Comparison of ENCODE assay signal across 10 cellular contexts in the genomic region with DNA sequence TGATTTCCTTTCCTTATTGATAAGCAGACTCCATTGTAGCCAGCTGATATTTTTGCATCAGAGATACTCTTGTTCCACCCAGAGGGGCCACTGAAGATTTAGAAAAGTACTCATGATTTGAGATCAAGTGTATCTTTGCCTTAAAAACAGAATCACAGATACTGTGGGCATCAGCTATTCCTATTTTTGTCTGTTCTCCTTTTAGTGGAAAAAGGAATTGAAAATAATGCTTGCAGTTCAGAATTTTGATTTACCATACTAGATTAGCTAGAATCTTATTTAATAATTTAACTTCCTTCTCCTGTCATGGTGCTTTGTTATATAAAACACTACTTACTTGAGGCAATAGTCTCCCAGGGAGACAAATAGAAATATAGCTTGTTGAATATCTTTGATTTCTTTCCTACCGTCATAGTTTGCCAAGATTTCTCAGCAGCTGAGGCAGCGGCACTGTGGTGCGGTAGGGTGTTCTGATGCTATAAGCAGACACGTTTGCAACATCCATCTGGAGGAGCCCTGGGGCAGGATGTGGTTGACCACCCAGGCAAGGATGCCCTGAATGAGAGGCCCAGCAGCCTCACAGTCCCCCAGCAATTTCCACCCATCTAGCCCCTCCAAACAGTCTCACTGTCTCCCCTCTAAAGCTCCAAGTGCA. TPM values are rescaled to one million over a fixed set of nuclear protein-coding genes. Genes with fewer than 3 reads are reported as not detected.
A peak's percentile ranks its signal among the peaks of the same experiment; 100 is the strongest.
DNase-seq lines count a peak whose midpoint lies in the region; ATAC-seq and TF ChIP-seq lines count a peak whose summit lies in the region.
"Had no signal": no experiment of that assay in that cellular context is flagged by ENCODE, and none has a peak within 500 bp of the region (broad histone marks: within the 10 kb centered on the region; RNA-seq: fewer than 3 reads in every experiment).

No MANE protein-coding gene starts in this region.

- H3K4me3 Mint-ChIP-seq in glutamatergic neuron (ENCODE audit: unreplicated experiment): no peak overlapping the region
- H3K4me3 Mint-ChIP-seq: WTC11 had no signal

- ATAC-seq in GM18909 (IDR thresholded peaks at IDR 0.05; ENCODE audit: poor library complexity, unreplicated experiment): peak; percentile 68
- ATAC-seq in HG03469 (IDR thresholded peaks at IDR 0.05; ENCODE audit: unreplicated experiment): peak; percentile 58
- ATAC-seq in HG02852 (IDR thresholded peaks at IDR 0.05; ENCODE audit: unreplicated experiment): no peak
- ATAC-seq in HG03442 (IDR thresholded peaks at IDR 0.05; ENCODE audit: unreplicated experiment): no peak
- ATAC-seq: WTC11 had no signal

- no peak for TF ChIP-seq CTCF in glutamatergic neuron (IDR thresholded peaks at IDR 0.05; ENCODE audit: partially characterized antibody, unreplicated experiment)

- H3K27ac ChIP-seq in angular gyrus (ENCODE audit: low read depth, low read length): peak overlapping the region; percentile 34
- H3K27ac ChIP-seq: gastrocnemius medialis had no signal

- DNase-seq in posterior cingulate gyrus (peak in 7 of 10 donors; percentile 29 to 89 (median 49)), glutamatergic neuron (no peak), cerebellar nuclear complex (lab: John Stamatoyannopoulos, UW) (no peak)
- DNase-seq: gastrocnemius medialis had no signal

- H3K4me1 Mint-ChIP-seq in glutamatergic neuron (ENCODE audit: low read depth, unreplicated experiment): peaks cover 4% of the 10 kb centered on the region
- H3K4me1 Mint-ChIP-seq: WTC11 had no signal

- no peaks in the 10 kb centered on the region for H3K36me3 Mint-ChIP-seq in glutamatergic neuron (ENCODE audit: unreplicated experiment)
- H3K36me3 Mint-ChIP-seq: WTC11 had no signal

- no peaks in the 10 kb centered on the region for H3K9me3 Mint-ChIP-seq in glutamatergic neuron (ENCODE audit: unreplicated experiment)

- H3K27ac Mint-ChIP-seq in glutamatergic neuron (ENCODE audit: unreplicated experiment): no peak overlapping the region
- H3K27ac Mint-ChIP-seq: WTC11 had no signal

- intact Hi-C loops in posterior cingulate gyrus (cut with DNase I): no loop called here

- H3K27me3 Mint-ChIP-seq in glutamatergic neuron (ENCODE audit: unreplicated experiment): no peaks in the 10 kb centered on the region

RNA-seq across cellular contexts. Expression of a gene that starts 47.0 kb away (rescaled TPM):
- total RNA-seq in glutamatergic neuron (ENCODE audit: unreplicated experiment): 51.2 TPM

Comparison
In these comparisons a context has a peak if more than half of its experiments do, and no peak if none do; other contexts are left out.
1. ATAC-seq: peak in GM18909 (single experiment) and HG03469 (single experiment); none in HG02852 (single experiment) and HG03442 (single experiment).
2. DNase-seq: peak in posterior cingulate gyrus (7 of 10); none in glutamatergic neuron (single experiment) and cerebellar nuclear complex (0 of 2).